1 cellular context compared by ENCODE assay signal in genomic region chr14:101761032-101761880, GRCh38.
TF ChIP-seq lines count a peak whose summit lies in the region.

TSS of gene PPP2R5C (plus strand) at chr14:101761709. CDS start at chr14:101761894, 185 bp downstream.

TF ChIP-seq in HEK293, 187 proteins besides CTCF, POLR2A, EP300 and RAD21 (continued from another document):
- TF ChIP-seq ZNF692 (tag by site-specific recombination; IDR thresholded peaks at IDR 0.05), result peak; percentile 75
- no peak for TF ChIP-seq ZNF121 (tag by site-specific recombination; IDR thresholded peaks at IDR 0.05)
- TF ChIP-seq ZNF473 (tag by site-specific recombination; IDR thresholded peaks at IDR 0.05), result no peak
- TF ChIP-seq PRDM2 (tag by site-specific recombination; IDR thresholded peaks at IDR 0.05; ENCODE audit: borderline replicate concordance), result no peak
- TF ChIP-seq ZNF518A (tag by site-specific recombination; conservative IDR thresholded peaks at IDR 0.05; ENCODE audit: low read depth), result no peak
- peak; percentile 70 for TF ChIP-seq SP7 (tag by site-specific recombination; IDR thresholded peaks at IDR 0.05)
- peak; percentile 55; the same call in 1 of the 2 replicates for TF ChIP-seq ZSCAN30 (tag by site-specific recombination; IDR thresholded peaks at IDR 0.05)
- TF ChIP-seq ZNF184 (tag by site-specific recombination; IDR thresholded peaks at IDR 0.05), result no peak
- TF ChIP-seq ZBTB10 (tag by site-specific recombination; IDR thresholded peaks at IDR 0.05), result peak; percentile 53; the same call in 1 of the 2 replicates
- no peak for TF ChIP-seq ZFP37 (tag by site-specific recombination; IDR thresholded peaks at IDR 0.05)
- no peak for TF ChIP-seq ZNF549 (tag by site-specific recombination; IDR thresholded peaks at IDR 0.05)
- TF ChIP-seq ZNF677 (tag by site-specific recombination; IDR thresholded peaks at IDR 0.05), result no peak
- no peak for TF ChIP-seq ZBTB6 (tag by site-specific recombination; IDR thresholded peaks at IDR 0.05)
- TF ChIP-seq ZNF280D (tag by site-specific recombination; IDR thresholded peaks at IDR 0.05), result no peak
- peak; percentile 95 for TF ChIP-seq ZNF600 (tag by site-specific recombination; IDR thresholded peaks at IDR 0.05)
- TF ChIP-seq HOXA7 (CRISPR knock-in tag; IDR thresholded peaks at IDR 0.05; ENCODE audit: borderline replicate concordance), result no peak
- TF ChIP-seq ZNF501 (tag by site-specific recombination; IDR thresholded peaks at IDR 0.05), result no peak
